19 cellular contexts compared by ENCODE assay signal in the genomic region with DNA sequence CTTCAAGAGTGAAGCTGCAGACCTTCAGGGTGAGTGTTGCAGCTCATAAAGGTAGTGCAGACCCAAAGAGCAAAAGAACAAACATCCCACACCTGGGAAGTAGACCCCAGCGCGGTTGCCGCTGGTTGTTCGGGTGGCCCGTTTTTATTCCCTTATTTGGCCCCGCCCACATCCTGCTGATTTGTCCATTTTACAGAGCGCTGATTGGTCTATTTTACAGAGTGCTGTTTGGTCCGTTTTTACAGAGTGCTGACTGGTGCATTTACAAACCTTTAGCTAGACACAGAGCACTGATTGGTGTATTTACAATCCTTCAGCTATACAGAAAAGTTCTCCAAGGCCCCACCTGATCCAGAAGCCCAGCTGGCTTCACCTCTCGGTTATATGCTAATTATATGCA. TPM values are rescaled to one million over a fixed set of nuclear protein-coding genes. Genes with fewer than 3 reads are reported as not detected.
A peak's percentile ranks its signal among the peaks of the same experiment; 100 is the strongest.
DNase-seq lines count a peak whose midpoint lies in the region; ATAC-seq and TF ChIP-seq lines count a peak whose summit lies in the region.
"Had no signal": no experiment of that assay in that cellular context is flagged by ENCODE, and none has a peak within 500 bp of the region (broad histone marks: within the 10 kb centered on the region; RNA-seq: fewer than 3 reads in every experiment).

No MANE protein-coding gene starts in this region.

- H3K27me3 Mint-ChIP-seq in WTC11 (ENCODE audit: low read depth) (peaks cover 21% of the 10 kb centered on the region), mesothelial cell of epicardium (ENCODE audit: low read depth) (peaks cover 35% of the 10 kb centered on the region)

- no peak for TF ChIP-seq CTCF in left ventricle myocardium inferior (IDR thresholded peaks at IDR 0.05; ENCODE audit: borderline replicate concordance)
- no peak for TF ChIP-seq CTCF in WTC11 (IDR thresholded peaks at IDR 0.05)
- TF ChIP-seq CTCF in mesothelial cell of epicardium (IDR thresholded peaks at IDR 0.05; ENCODE audit: unreplicated experiment) = no peak
- TF ChIP-seq CTCF in uterus (IDR thresholded peaks at IDR 0.05) = no peak

- H3K9me3 ChIP-seq in left ventricle myocardium inferior (replicated peaks) = peaks cover 7% of the 10 kb centered on the region
- H3K9me3 ChIP-seq in SJCRH30 (replicated peaks) = peaks cover 8% of the 10 kb centered on the region
- no peaks in the 10 kb centered on the region for H3K9me3 ChIP-seq in uterus
- H3K9me3 ChIP-seq: thyroid gland had no signal

- ATAC-seq in Right ventricle myocardium inferior = no peak
- ATAC-seq in WTC11 = no peak
- ATAC-seq in GM19452 (IDR thresholded peaks at IDR 0.05; ENCODE audit: unreplicated experiment) = no peak

- POLR2A ChIA-PET in WTC11 (lab: Charles Lee) = no interaction called here

- CTCF ChIA-PET in WTC11 (lab: Charles Lee) = no interaction called here

- peaks cover 19% of the 10 kb centered on the region for H3K4me1 Mint-ChIP-seq in WTC11
- H3K4me1 Mint-ChIP-seq in mesothelial cell of epicardium = peaks cover 16% of the 10 kb centered on the region

- no peak for TF ChIP-seq POLR2A in uterus (IDR thresholded peaks at IDR 0.05)

- H3K36me3 Mint-ChIP-seq in WTC11 (peaks cover 19% of the 10 kb centered on the region), mesothelial cell of epicardium (peaks cover 27% of the 10 kb centered on the region)

- H3K4me1 ChIP-seq in left ventricle myocardium inferior (peaks cover 60% of the 10 kb centered on the region), SJCRH30 (peaks cover 4% of the 10 kb centered on the region; the same call in 1 of the 2 replicates), uterus (no peaks in the 10 kb centered on the region)

- H3K4me3 ChIP-seq in left ventricle myocardium inferior = peak overlapping the region; percentile 84
- H3K4me3 ChIP-seq in SJCRH30 = no peak overlapping the region
- no peak overlapping the region for H3K4me3 ChIP-seq in uterus

- H3K4me3 Mint-ChIP-seq in WTC11 (peak overlapping the region; percentile 99), mesothelial cell of epicardium (peak overlapping the region; percentile 26)

- H3K27ac ChIP-seq in left ventricle myocardium inferior (replicated peaks) (no peak overlapping the region), SJCRH30 (no peak overlapping the region), uterus (no peak overlapping the region)

- H3K27ac Mint-ChIP-seq in WTC11 = no peak overlapping the region
- H3K27ac Mint-ChIP-seq in mesothelial cell of epicardium = no peak overlapping the region
- H3K27ac Mint-ChIP-seq: progenitor cell of endocrine pancreas had no signal

- H3K36me3 ChIP-seq in left ventricle myocardium inferior (peaks cover 20% of the 10 kb centered on the region), SJCRH30 (peaks cover 22% of the 10 kb centered on the region), uterus (no peaks in the 10 kb centered on the region)

- intact Hi-C loops in left ventricle myocardium inferior (cut with micrococcal nuclease) = no loop called here
- intact Hi-C loops in Right ventricle myocardium inferior (cut with DNase I) = loop anchor here (2.0 kb wide), 1 partner anchor 57 kb away; no protein-coding TSS in a partner anchor
- intact Hi-C loops in uterus (cut with DNase I; ENCODE audit: low total_unique reads) = no loop called here

- no peaks in the 10 kb centered on the region for H3K27me3 ChIP-seq in left ventricle myocardium inferior (ENCODE audit: low read depth)
- no peaks in the 10 kb centered on the region for H3K27me3 ChIP-seq in SJCRH30
- H3K27me3 ChIP-seq in uterus = no peaks in the 10 kb centered on the region
- H3K27me3 ChIP-seq: spleen, thyroid gland had no signal

- H3K9me3 Mint-ChIP-seq in WTC11 = peaks cover 4% of the 10 kb centered on the region
- peaks cover 28% of the 10 kb centered on the region for H3K9me3 Mint-ChIP-seq in mesothelial cell of epicardium

- no peak for DNase-seq in left ventricle myocardium inferior
- DNase-seq in Right ventricle myocardium inferior (ENCODE audit: missing footprints) = no peak
- DNase-seq in WTC11 (ENCODE audit: low spot score) = no peak
- DNase-seq in mesothelial cell of epicardium (ENCODE audit: low spot score in 2 of 2, unreplicated experiment in 2 of 2) = no peak
- no peak for DNase-seq in SJCRH30
- DNase-seq in uterus = no peak
- no peak for DNase-seq in NOMO-1 treated with dmso at 0.1 percent for 144 hours (lab: John Stamatoyannopoulos, UW; ENCODE audit: unreplicated experiment)
- DNase-seq: activated CD4-positive, CD25-positive, alpha-beta regulatory T cell; activated effector memory CD4-positive, alpha-beta T cell treated with Interleukin-2 at 50 U/mL for 16 hours; aorta; effector memory CD4-positive, alpha-beta T cell; naive B cell; NCI-H1048; NCI-H524 treated with DMSO at 0.1 percent for 48 hours; SHP77 treated with DMSO at 0.1 percent for 48 hours; spleen; thyroid gland had no signal

TF ChIP-seq in WTC11, 78 proteins besides CTCF, POLR2A, EP300 and RAD21:
- TF ChIP-seq, protein P1, sequence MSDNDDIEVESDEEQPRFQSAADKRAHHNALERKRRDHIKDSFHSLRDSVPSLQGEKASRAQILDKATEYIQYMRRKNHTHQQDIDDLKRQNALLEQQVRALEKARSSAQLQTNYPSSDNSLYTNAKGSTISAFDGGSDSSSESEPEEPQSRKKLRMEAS (CRISPR knock-in tag; IDR thresholded peaks at IDR 0.05) = no peak
- TF ChIP-seq TCF7 (CRISPR knock-in tag; IDR thresholded peaks at IDR 0.05; ENCODE audit: low read depth) (no peak), ZBTB43 (CRISPR knock-in tag; IDR thresholded peaks at IDR 0.05) (no peak)

RNA-seq across cellular contexts. Expression of gene SCGB2B2, which starts 1.0 kb away (rescaled TPM):
- total RNA-seq in left ventricle myocardium inferior = not detected
- total RNA-seq in Right ventricle myocardium inferior = 0.19 TPM
- total RNA-seq in WTC11 (2021) = 0.20 to 0.71 TPM (median 0.64 TPM) in 3 replicates
- total RNA-seq in mesothelial cell of epicardium = 1.0 to 1.3 TPM (median 1.1 TPM) in 3 replicates
- total RNA-seq in SJCRH30 (2014; rRNA removed; shearing (Covaris generic)) = not detected in 2 replicates
- total RNA-seq in uterus = under 1 TPM in 1 of 4 donors, not detected in 3; 0.98 TPM

RNA-seq across cellular contexts. Expression of gene ZNF302, which starts 1.6 kb away (rescaled TPM):
- 45.6 TPM for total RNA-seq in left ventricle myocardium inferior
- 37.9 TPM for total RNA-seq in Right ventricle myocardium inferior
- total RNA-seq in WTC11 (2021) = 23.5 to 26.3 TPM (median 24.6 TPM) in 3 replicates
- 41.0 to 43.8 TPM (median 43.1 TPM) in 3 replicates for total RNA-seq in mesothelial cell of epicardium
- 38.4 and 47.7 TPM in 2 replicates for total RNA-seq in SJCRH30 (2014; rRNA removed; shearing (Covaris generic))
- 10 to 100 TPM; 23.5 to 80.3 (median 39.7) TPM for total RNA-seq in uterus

RNA-seq across cellular contexts. Expression of gene ZNF181, which starts 58.1 kb away (rescaled TPM):
- total RNA-seq in left ventricle myocardium inferior = 23.3 TPM
- 22.3 TPM for total RNA-seq in Right ventricle myocardium inferior
- 8.5 to 9.7 TPM (median 9.0 TPM) in 3 replicates for total RNA-seq in WTC11 (2021)
- 7.3 to 7.5 TPM (median 7.3 TPM) in 3 replicates for total RNA-seq in mesothelial cell of epicardium
- total RNA-seq in SJCRH30 (2014; rRNA removed; shearing (Covaris generic)) = 18.6 and 18.8 TPM in 2 replicates
- total RNA-seq in uterus = 100 to 1,000 TPM in 1 of 4 donors, 10 to 100 TPM in 3; 16.9 to 209 (median 39.6) TPM
